ENCODE assay signal across 20 cellular contexts in genomic region chr20:18259730-18260129, GRCh38. TPM values are rescaled to one million over a fixed set of nuclear protein-coding genes. Genes with fewer than 3 reads are reported as not detected.
DNase-seq lines count a peak whose midpoint lies in the region; ATAC-seq and TF ChIP-seq lines count a peak whose summit lies in the region.
"Had no signal": no experiment of that assay in that cellular context is flagged by ENCODE, and none has a peak within 500 bp of the region (broad histone marks: within the 10 kb centered on the region; RNA-seq: fewer than 3 reads in every experiment).

No MANE protein-coding gene starts in this region.

- no peaks in the 10 kb centered on the region for H3K36me3 Mint-ChIP-seq in Calu3 (ENCODE audit: insufficient read depth, unreplicated experiment)
- no peaks in the 10 kb centered on the region for H3K36me3 Mint-ChIP-seq in type B pancreatic cell
- H3K36me3 Mint-ChIP-seq in MCF 10A (ENCODE audit: insufficient read depth, unreplicated experiment), result no peaks in the 10 kb centered on the region

- H3K4me3 ChIP-seq in PC-9, result no peak overlapping the region
- H3K4me3 ChIP-seq: A549, GM12878 had no signal

- POLR2A ChIA-PET in PC-9 (lab: Charles Lee; ENCODE audit: unreplicated experiment), result interaction anchor here (0.6 kb wide), 1 partner anchor 62 kb away, joined by 5 read pairs; no protein-coding TSS in a partner anchor
- POLR2A ChIA-PET in MCF 10A (lab: Yijun Ruan, JAX), result interaction anchor here (1.5 kb wide), 1 partner anchor 28 kb away, joined by 7 read pairs; the partner anchor contains the start of gene ZNF133

- ATAC-seq in esophagus mucosa (peak; percentile 86), GM18873 (IDR thresholded peaks at IDR 0.05; ENCODE audit: low FRiP score, unreplicated experiment) (no peak)
- ATAC-seq: A549, GM12878 had no signal

- TF ChIP-seq CTCF in Calu3 (IDR thresholded peaks at IDR 0.05; ENCODE audit: unreplicated experiment) (no peak), PC-9 (conservative IDR thresholded peaks at IDR 0.05) (no peak), type B pancreatic cell (conservative IDR thresholded peaks at IDR 0.05) (no peak), MCF 10A (IDR thresholded peaks at IDR 0.05; ENCODE audit: unreplicated experiment) (no peak)

- no peaks in the 10 kb centered on the region for H3K9me3 ChIP-seq in PC-9 (ENCODE audit: insufficient read depth, low read depth)
- H3K9me3 ChIP-seq: A549, Caco-2 had no signal

- intact Hi-C loops in Calu3 (cut with micrococcal nuclease; ENCODE audit: unreplicated experiment) (loop anchor here (5.0 kb wide), 1 partner anchor 202 kb away; the partner anchor contains the start of gene OVOL2), PC-9 (cut with micrococcal nuclease; ENCODE audit: unreplicated experiment) (no loop called here), MCF 10A (cut with micrococcal nuclease) (no loop called here)

- BruUV-seq in Calu3 (replicated peaks; lab: Mats Ljungman, UMichigan) (no TSS peak), PC-9 (replicated peaks; lab: Mats Ljungman, UMichigan) (no TSS peak), MCF 10A (replicated peaks; lab: Mats Ljungman, UMichigan) (no TSS peak)

- H3K9me3 Mint-ChIP-seq in Calu3 (ENCODE audit: low read depth, unreplicated experiment), result no peaks in the 10 kb centered on the region
- no peaks in the 10 kb centered on the region for H3K9me3 Mint-ChIP-seq in type B pancreatic cell
- no peaks in the 10 kb centered on the region for H3K9me3 Mint-ChIP-seq in MCF 10A (ENCODE audit: unreplicated experiment)
- H3K9me3 Mint-ChIP-seq: CD4-positive, alpha-beta T cell; H9 had no signal

- H2AFZ ChIP-seq in PC-9, result no peak overlapping the region

- no peaks in the 10 kb centered on the region for H3K9me2 ChIP-seq in PC-9 (ENCODE audit: insufficient read depth)

- H3K36me3 ChIP-seq in PC-9 (ENCODE audit: low read depth), result no peaks in the 10 kb centered on the region

- peaks cover 42% of the 10 kb centered on the region for H3K4me1 ChIP-seq in PC-9 (replicated peaks; ENCODE audit: insufficient read depth)
- H3K4me1 ChIP-seq: A549 had no signal

- H3K4me3 Mint-ChIP-seq in Calu3 (ENCODE audit: low read depth, unreplicated experiment) (no peak overlapping the region), type B pancreatic cell (peak overlapping the region; percentile 23), MCF 10A (ENCODE audit: unreplicated experiment) (no peak overlapping the region)
- H3K4me3 Mint-ChIP-seq: CD4-positive, alpha-beta T cell; H9 had no signal

- H3K27ac Mint-ChIP-seq in Calu3 (ENCODE audit: unreplicated experiment) (no peak overlapping the region), type B pancreatic cell (peak overlapping the region; percentile 89), MCF 10A (ENCODE audit: low read depth, unreplicated experiment) (no peak overlapping the region)
- H3K27ac Mint-ChIP-seq: CD4-positive, alpha-beta T cell; H9 had no signal

- CTCF ChIA-PET in Calu3 (lab: Charles Lee), result no interaction called here
- CTCF ChIA-PET in PC-9 (lab: Charles Lee), result interaction anchor here (0.6 to 1.0 kb wide), 3 partner anchors 29 to 84 kb away, joined by 3 to 7 read pairs (median 5); partner anchors contain the start of gene ZNF133
- CTCF ChIA-PET in MCF 10A (lab: Yijun Ruan, JAX), result interaction anchor here (0.8 to 1.0 kb wide), 4 partner anchors 13 to 202 kb away, joined by 4 to 5 read pairs (median 4); partner anchors contain the start of gene OVOL2

- DNase-seq in Calu3 (peak; percentile 7), PC-9 (peak; percentile 48 to 94), type B pancreatic cell (ENCODE audit: extremely low spot score, unreplicated experiment) (no peak), MCF 10A (ENCODE audit: unreplicated experiment) (no peak), medulla oblongata (ENCODE audit: extremely low spot score) (no peak)
- DNase-seq: AML-193; Caco-2; CD4-positive, alpha-beta T cell; DMS153; DMS79; GOT3; H9; IMR-90; KBM-7 had no signal

- peak overlapping the region; percentile 33 for H3K27ac ChIP-seq in PC-9
- H3K27ac ChIP-seq: 22Rv1, A549, C4-2B had no signal

- H3F3A ChIP-seq in PC-9 (ENCODE audit: insufficient read depth, low read depth), result peaks cover 24% of the 10 kb centered on the region

- no peaks in the 10 kb centered on the region for H4K20me1 ChIP-seq in PC-9 (ENCODE audit: insufficient read depth)

- H3K27me3 Mint-ChIP-seq in Calu3 (ENCODE audit: unreplicated experiment) (no peaks in the 10 kb centered on the region), type B pancreatic cell (no peaks in the 10 kb centered on the region), MCF 10A (ENCODE audit: insufficient read depth, unreplicated experiment) (no peaks in the 10 kb centered on the region)

- no peaks in the 10 kb centered on the region for H3K27me3 ChIP-seq in PC-9 (ENCODE audit: insufficient read depth, low read depth)

- H3K4me2 ChIP-seq in PC-9, result peak overlapping the region; percentile 48
- H3K4me2 ChIP-seq: A549 had no signal

- H3K4me1 Mint-ChIP-seq in Calu3 (ENCODE audit: low read depth, unreplicated experiment), result no peaks in the 10 kb centered on the region
- H3K4me1 Mint-ChIP-seq in type B pancreatic cell (ENCODE audit: unreplicated experiment), result peaks cover 6% of the 10 kb centered on the region
- peaks cover 7% of the 10 kb centered on the region for H3K4me1 Mint-ChIP-seq in MCF 10A (ENCODE audit: insufficient read depth, unreplicated experiment)

- H3K79me2 ChIP-seq in PC-9 (ENCODE audit: low read depth), result no peaks in the 10 kb centered on the region

RNA-seq across cellular contexts. Expression of gene ZNF133, which starts 28.6 kb away (rescaled TPM):
- total RNA-seq in Calu3 (2022), result 4.6 and 5.0 TPM in 2 replicates
- total RNA-seq in PC-9 (2021), result 16.3 and 22.8 TPM in 2 replicates
- total RNA-seq in esophagus mucosa, result 7.1 TPM
- total RNA-seq in type B pancreatic cell (ENCODE audit: low replicate concordance), result 14.1 and 19.8 TPM in 2 replicates
- 25.3 and 30.4 TPM in 2 replicates for total RNA-seq in MCF 10A (2022)

Comparison
In these comparisons a context has a peak if more than half of its experiments do, and no peak if none do; other contexts are left out.
1. DNase-seq: peak in Calu3 (single experiment) and PC-9 (2 of 2); none in type B pancreatic cell (single experiment), MCF 10A (single experiment) and medulla oblongata (single experiment).